21 cellular contexts compared by ENCODE assay signal in the genomic region with DNA sequence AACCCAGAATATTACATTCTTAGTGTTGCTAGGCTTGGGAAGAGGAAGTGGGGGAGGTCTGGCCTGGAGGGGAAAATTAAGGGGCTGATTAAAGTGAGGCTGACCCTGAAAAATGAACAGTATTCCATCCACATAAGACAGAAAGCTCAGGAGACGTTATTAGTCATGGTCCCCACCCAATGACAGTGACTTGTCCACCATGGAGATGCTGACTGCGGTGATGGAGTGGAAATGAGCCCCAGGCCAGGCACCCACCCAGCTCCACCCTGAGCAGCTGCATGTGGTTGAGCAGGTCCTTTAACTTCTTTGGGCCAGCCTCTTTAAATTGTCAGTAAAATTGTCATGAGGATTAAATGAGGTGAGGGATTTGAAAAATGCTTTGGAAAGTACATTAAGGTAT. TPM values are rescaled to one million over a fixed set of nuclear protein-coding genes. Genes with fewer than 3 reads are reported as not detected.
"Had no signal": no experiment of that assay in that cellular context is flagged by ENCODE, and none has a peak within 500 bp of the region (broad histone marks: within the 10 kb centered on the region; RNA-seq: fewer than 3 reads in every experiment).

No MANE protein-coding gene starts in this region.

- H3K9me3 ChIP-seq: heart left ventricle, psoas muscle, right lobe of liver, tibial nerve had no signal

- H3K27me3 ChIP-seq: right lobe of liver, tibial nerve had no signal

- ATAC-seq: heart left ventricle, psoas muscle, right lobe of liver had no signal

- H3K4me3 ChIP-seq: dorsolateral prefrontal cortex, heart left ventricle, psoas muscle, right lobe of liver, tibial nerve had no signal

- H3K4me1 ChIP-seq: heart left ventricle, psoas muscle, right lobe of liver, tibial nerve had no signal

- DNase-seq: cortex of kidney; dorsolateral prefrontal cortex; effector CD8-positive, alpha-beta T cell; heart left ventricle; hippocampal formation; kidney glomerular epithelial cell; mesendoderm; naive B cell; occipital lobe; psoas muscle; retina; right lobe of liver; stimulated activated CD4-positive, alpha-beta T cell treated with anti-CD3 and anti-CD28 coated beads, Interleukin-4, amount 100 ng/mL, for 24 hours had no signal

- H3K36me3 ChIP-seq: heart left ventricle, right lobe of liver, tibial nerve had no signal

- FAIRE-seq: frontal cortex had no signal

- H3K27ac ChIP-seq: dorsolateral prefrontal cortex, heart left ventricle, psoas muscle, right lobe of liver, tibial nerve had no signal

RNA-seq across cellular contexts. Expression of a gene that starts 1.4 kb away (rescaled TPM):
- total RNA-seq: dorsolateral prefrontal cortex, fibroblast of lung, frontal cortex, glomerular endothelial cell, heart left ventricle, liver, lung microvascular endothelial cell, occipital lobe, psoas muscle, right lobe of liver, temporal lobe, tibial nerve, ureter had no signal
- polyA plus RNA-seq: fibroblast of lung, heart left ventricle, liver, psoas muscle had no signal

RNA-seq across cellular contexts. Expression of a gene that starts 14.8 kb away (rescaled TPM):
- total RNA-seq: dorsolateral prefrontal cortex, fibroblast of lung, frontal cortex, glomerular endothelial cell, heart left ventricle, liver, lung microvascular endothelial cell, occipital lobe, psoas muscle, right lobe of liver, temporal lobe, tibial nerve had no signal
- polyA plus RNA-seq: fibroblast of lung, heart left ventricle, liver, psoas muscle had no signal

RNA-seq across cellular contexts. Expression of a gene that starts 22.0 kb away (rescaled TPM):
- total RNA-seq: dorsolateral prefrontal cortex, fibroblast of lung, frontal cortex, glomerular endothelial cell, heart left ventricle, liver, lung microvascular endothelial cell, occipital lobe, psoas muscle, right lobe of liver, temporal lobe, tibial nerve, ureter had no signal
- polyA plus RNA-seq: fibroblast of lung, heart left ventricle, liver, psoas muscle had no signal

RNA-seq across cellular contexts. Expression of a gene that starts 32.5 kb away (rescaled TPM):
- total RNA-seq: dorsolateral prefrontal cortex, fibroblast of lung, frontal cortex, glomerular endothelial cell, heart left ventricle, liver, lung microvascular endothelial cell, temporal lobe, tibial nerve had no signal
- polyA plus RNA-seq: fibroblast of lung had no signal
